Comparison of ENCODE assay signal across 18 cellular contexts in the genomic region with DNA sequence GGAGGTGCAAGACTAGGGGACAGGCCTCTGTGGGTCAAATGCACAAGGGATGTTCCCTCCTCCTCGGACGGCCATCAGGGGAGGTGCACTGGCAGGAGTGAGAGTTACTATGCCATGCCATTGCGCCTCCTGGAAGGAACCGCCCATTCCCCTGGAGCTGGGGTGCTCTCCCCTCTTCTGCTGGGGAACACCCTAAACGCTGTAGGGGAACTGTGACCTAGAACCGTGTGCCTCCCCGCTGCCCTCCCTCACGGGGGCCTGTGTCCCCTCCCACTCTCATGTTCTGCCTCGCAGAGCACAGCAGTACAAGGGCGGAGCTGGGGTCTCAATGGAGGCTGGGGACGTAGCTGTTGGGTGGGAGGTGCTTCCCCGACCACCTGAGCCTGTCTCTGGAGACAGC. TPM values are rescaled to one million over a fixed set of nuclear protein-coding genes. Genes with fewer than 3 reads are reported as not detected.
DNase-seq lines count a peak whose midpoint lies in the region; ATAC-seq and TF ChIP-seq lines count a peak whose summit lies in the region.
"Had no signal": no experiment of that assay in that cellular context is flagged by ENCODE, and none has a peak within 500 bp of the region (broad histone marks: within the 10 kb centered on the region; RNA-seq: fewer than 3 reads in every experiment).

No MANE protein-coding gene starts in this region.

- H3K9me3 ChIP-seq in right cardiac atrium (ENCODE audit: control insufficient read depth, low read length) = no peaks in the 10 kb centered on the region
- H3K9me3 ChIP-seq in esophagus muscularis mucosa = no peaks in the 10 kb centered on the region
- H3K9me3 ChIP-seq in uterus = no peaks in the 10 kb centered on the region
- H3K9me3 ChIP-seq in Caco-2 = no peaks in the 10 kb centered on the region

- TF ChIP-seq CTCF in esophagus muscularis mucosa (IDR thresholded peaks at IDR 0.05) (no peak), uterus (IDR thresholded peaks at IDR 0.05) (no peak), Caco-2 (IDR thresholded peaks at IDR 0.05; ENCODE audit: insufficient read depth in 1 of 2, low read depth in 1 of 2, low read length in 1 of 2, severe bottlenecking in 1 of 2, unreplicated experiment in 1 of 2) (no peak)

- TF ChIP-seq EP300 in esophagus muscularis mucosa (IDR thresholded peaks at IDR 0.05) = no peak

- peaks cover 5% of the 10 kb centered on the region for H3K4me1 Mint-ChIP-seq in stimulated activated memory B cell treated with anti-CD40 and anti-IgM and Interleukin-4, amounts not matched to agents 10 μg/mL and 1 μg/mL and 100 μg/mL, for 72 hours
- H3K4me1 Mint-ChIP-seq in stimulated activated naive CD8-positive, alpha-beta T cell treated with anti-CD3 and anti-CD28 coated beads, Interleukin-15, amount 100 ng/mL, for 72 hours = peaks cover 29% of the 10 kb centered on the region
- no peaks in the 10 kb centered on the region for H3K4me1 Mint-ChIP-seq in Caco-2 (ENCODE audit: low read depth, unreplicated experiment)

- H3K4me3 Mint-ChIP-seq in stimulated activated memory B cell treated with anti-CD40 and anti-IgM and Interleukin-4, amounts not matched to agents 10 μg/mL and 1 μg/mL and 100 μg/mL, for 72 hours = no peak overlapping the region
- H3K4me3 Mint-ChIP-seq in stimulated activated naive CD8-positive, alpha-beta T cell treated with anti-CD3 and anti-CD28 coated beads, Interleukin-15, amount 100 ng/mL, for 72 hours = no peak overlapping the region
- no peak overlapping the region for H3K4me3 Mint-ChIP-seq in Caco-2 (ENCODE audit: unreplicated experiment)
- H3K4me3 Mint-ChIP-seq: CD14-positive monocyte had no signal

- H3K27me3 Mint-ChIP-seq in stimulated activated memory B cell treated with anti-CD40 and anti-IgM and Interleukin-4, amounts not matched to agents 10 μg/mL and 1 μg/mL and 100 μg/mL, for 72 hours = no peaks in the 10 kb centered on the region
- no peaks in the 10 kb centered on the region for H3K27me3 Mint-ChIP-seq in stimulated activated naive CD8-positive, alpha-beta T cell treated with anti-CD3 and anti-CD28 coated beads, Interleukin-15, amount 100 ng/mL, for 72 hours
- no peaks in the 10 kb centered on the region for H3K27me3 Mint-ChIP-seq in Caco-2 (ENCODE audit: insufficient read depth, unreplicated experiment)
- H3K27me3 Mint-ChIP-seq: IgD-negative memory B cell had no signal

- H3K4me3 ChIP-seq in right cardiac atrium (ENCODE audit: low read length) (no peak overlapping the region), esophagus muscularis mucosa (no peak overlapping the region), uterus (no peak overlapping the region), Caco-2 (ENCODE audit: low read depth, low read length) (no peak overlapping the region)
- H3K4me3 ChIP-seq: GM12878, PC-9 had no signal

- TF ChIP-seq POLR2A in esophagus muscularis mucosa (IDR thresholded peaks at IDR 0.05; ENCODE audit: low read depth) = no peak
- TF ChIP-seq POLR2A in uterus (IDR thresholded peaks at IDR 0.05) = no peak

- peaks cover 27% of the 10 kb centered on the region for H3K36me3 Mint-ChIP-seq in stimulated activated memory B cell treated with anti-CD40 and anti-IgM and Interleukin-4, amounts not matched to agents 10 μg/mL and 1 μg/mL and 100 μg/mL, for 72 hours
- peaks cover 10% of the 10 kb centered on the region for H3K36me3 Mint-ChIP-seq in Caco-2 (ENCODE audit: insufficient read depth, unreplicated experiment)

- H3K9me3 Mint-ChIP-seq in stimulated activated memory B cell treated with anti-CD40 and anti-IgM and Interleukin-4, amounts not matched to agents 10 μg/mL and 1 μg/mL and 100 μg/mL, for 72 hours = no peaks in the 10 kb centered on the region
- H3K9me3 Mint-ChIP-seq in stimulated activated naive CD8-positive, alpha-beta T cell treated with anti-CD3 and anti-CD28 coated beads, Interleukin-15, amount 100 ng/mL, for 72 hours = no peaks in the 10 kb centered on the region
- H3K9me3 Mint-ChIP-seq in Caco-2 (ENCODE audit: unreplicated experiment) = no peaks in the 10 kb centered on the region
- H3K9me3 Mint-ChIP-seq: IgD-negative memory B cell had no signal

- DNase-seq in right cardiac atrium (no peak), cardiac septum (ENCODE audit: low spot score) (no peak), esophagus muscularis mucosa (ENCODE audit: extremely low spot score) (no peak), uterus (no peak), Caco-2 (no peak), NCI-H69 (lab: John Stamatoyannopoulos, UW) (no peak)
- DNase-seq in stimulated activated naive CD8-positive, alpha-beta T cell treated with anti-CD3 and anti-CD28 coated beads, Interleukin-15, amount 100 ng/mL, for 72 hours = no peak
- DNase-seq: COR-L47, DMS53, NCI-H1436 treated with DMSO at 0.1 percent for 48 hours, NCI-H2227 treated with DMSO at 0.1 percent for 48 hours, NCI-H526 treated with DMSO at 0.1 percent for 48 hours had no signal

- H3K27ac Mint-ChIP-seq in stimulated activated memory B cell treated with anti-CD40 and anti-IgM and Interleukin-4, amounts not matched to agents 10 μg/mL and 1 μg/mL and 100 μg/mL, for 72 hours = no peak overlapping the region
- no peak overlapping the region for H3K27ac Mint-ChIP-seq in stimulated activated naive CD8-positive, alpha-beta T cell treated with anti-CD3 and anti-CD28 coated beads, Interleukin-15, amount 100 ng/mL, for 72 hours
- H3K27ac Mint-ChIP-seq in Caco-2 (ENCODE audit: unreplicated experiment) = no peak overlapping the region
- H3K27ac Mint-ChIP-seq: IgD-negative memory B cell had no signal

- peak in 1 of 2 donors; percentile 24 for ATAC-seq in right cardiac atrium
- ATAC-seq in stimulated activated memory B cell treated with anti-CD40 and anti-IgM and Interleukin-4, amounts not matched to agents 10 μg/mL and 1 μg/mL and 100 μg/mL, for 72 hours = peak; percentile 53
- ATAC-seq in stimulated activated naive CD8-positive, alpha-beta T cell treated with anti-CD3 and anti-CD28 coated beads, Interleukin-15, amount 100 ng/mL, for 72 hours = no peak
- ATAC-seq: GM12878, Right ventricle myocardium inferior had no signal

- H3K36me3 ChIP-seq in esophagus muscularis mucosa (peaks cover 21 to 51% (median 45%) of the 10 kb centered on the region in 4 donors), uterus (no peaks in the 10 kb centered on the region), Caco-2 (ENCODE audit: control insufficient read depth, insufficient read depth, low read length) (no peaks in the 10 kb centered on the region; the same call in 1 of the 2 replicates)

- H3K27ac ChIP-seq in right cardiac atrium (ENCODE audit: low read length) (peak overlapping the region; percentile 55), esophagus muscularis mucosa (replicated peaks in 1 of 4) (peak overlapping the region; percentile 77 to 86 (median 83)), uterus (no peak overlapping the region)
- H3K27ac ChIP-seq: PC-9 had no signal

- H3K27me3 ChIP-seq in right cardiac atrium (ENCODE audit: control insufficient read depth, insufficient read depth) = no peaks in the 10 kb centered on the region
- H3K27me3 ChIP-seq in esophagus muscularis mucosa = no peaks in the 10 kb centered on the region
- H3K27me3 ChIP-seq in uterus = no peaks in the 10 kb centered on the region
- H3K27me3 ChIP-seq in Caco-2 (replicated peaks; ENCODE audit: control insufficient read depth, insufficient read depth, low read length) = no peaks in the 10 kb centered on the region

- BruUV-seq in Caco-2 (replicated peaks; lab: Mats Ljungman, UMichigan) = no TSS peak

- POLR2A ChIA-PET in Caco-2 (lab: Charles Lee) = no interaction called here

- intact Hi-C loops in right cardiac atrium (cut with DNase I) (no loop called here), cardiac septum (cut with DNase I) (no loop called here), esophagus muscularis mucosa (cut with DNase I) (no loop called here), uterus (cut with DNase I; ENCODE audit: low total_unique reads) (no loop called here), Caco-2 (cut with micrococcal nuclease; ENCODE audit: unreplicated experiment) (no loop called here)

- no peaks in the 10 kb centered on the region for H3K4me1 ChIP-seq in right cardiac atrium (ENCODE audit: control insufficient read depth, insufficient read depth, low read length)
- peaks cover 17 to 80% (median 75%) of the 10 kb centered on the region in 4 donors for H3K4me1 ChIP-seq in esophagus muscularis mucosa
- H3K4me1 ChIP-seq in uterus = peaks cover 0 to 5% of the 10 kb centered on the region in 2 donors
- H3K4me1 ChIP-seq in Caco-2 = peaks cover 6% of the 10 kb centered on the region

- WGBS in right cardiac atrium = 68% methylated on average over 12 of the region's 12 CpGs
- 65% methylated on average over 8 of the region's 12 CpGs for WGBS in esophagus muscularis mucosa

- CTCF ChIA-PET in Caco-2 (lab: Charles Lee) = no interaction called here

RNA-seq across cellular contexts. Expression of gene CRTC1, which starts 17.2 kb away (rescaled TPM):
- total RNA-seq in right cardiac atrium = 10 to 100 TPM in 3 of 4 donors, 1 to 10 TPM in 1; 9.2 to 15.1 (median 13.6) TPM
- 9.5 TPM for polyA plus RNA-seq in right cardiac atrium
- 8.8 TPM for total RNA-seq in cardiac septum
- 10 to 100 TPM in 1 of 4 donors, 1 to 10 TPM in 3; 5.3 to 10.1 (median 6.6) TPM for total RNA-seq in esophagus muscularis mucosa
- total RNA-seq in uterus = 10 to 100 TPM in 1 of 4 donors, 1 to 10 TPM in 3; 2.4 to 17.5 (median 6.7) TPM
- 12.0 and 13.8 TPM in 2 replicates for total RNA-seq in Caco-2 (2022)

RNA-seq across cellular contexts. Expression of gene KLHL26, which starts 29.5 kb away (rescaled TPM):
- total RNA-seq in right cardiac atrium = 10 to 100 TPM in 1 of 4 donors, 1 to 10 TPM in 3; 8.9 to 14.4 (median 9.3) TPM
- 5.1 TPM for polyA plus RNA-seq in right cardiac atrium
- 5.4 TPM for total RNA-seq in cardiac septum
- 10 to 100 TPM in 2 of 4 donors, 1 to 10 TPM in 2; 9.1 to 19.0 (median 13.5) TPM for total RNA-seq in esophagus muscularis mucosa
- total RNA-seq in uterus = 10 to 100 TPM in 1 of 4 donors, 1 to 10 TPM in 3; 3.8 to 22.2 (median 6.9) TPM
- 7.9 and 9.8 TPM in 2 replicates for total RNA-seq in Caco-2 (2022)

RNA-seq across cellular contexts. Expression of gene TMEM59L, which starts 53.6 kb away (rescaled TPM):
- total RNA-seq in right cardiac atrium (1 to 10 TPM; 2.2 to 5.9 (median 4.0) TPM), cardiac septum (3.0 TPM), esophagus muscularis mucosa (1 to 10 TPM; 2.4 to 3.6 (median 2.8) TPM), uterus (1 to 10 TPM in 1 of 4 donors, under 1 TPM in 1, not detected in 2; 0.26 to 7.5 TPM), Caco-2 (2022) (0.25 TPM in 1 of 2 replicates, not detected in the other)
- 4.8 TPM for polyA plus RNA-seq in right cardiac atrium
- polyA plus RNA-seq: CD14-positive monocyte, GM12878, IgD-negative memory B cell had no signal

RNA-seq across cellular contexts. Expression of gene CRLF1, which starts 59.7 kb away (rescaled TPM):
- total RNA-seq in right cardiac atrium = 10 to 100 TPM in 3 of 4 donors, 1 to 10 TPM in 1; 7.2 to 64.0 (median 38.8) TPM
- 79.6 TPM for polyA plus RNA-seq in right cardiac atrium
- total RNA-seq in cardiac septum = 29.6 TPM
- 100 to 1,000 TPM in 1 of 4 donors, 10 to 100 TPM in 3; 41.5 to 153 (median 59.6) TPM for total RNA-seq in esophagus muscularis mucosa
- total RNA-seq in uterus = under 1 TPM in 3 of 4 donors, not detected in 1; 0.26 to 0.69 (median 0.67) TPM
- total RNA-seq in Caco-2 (2022) = 0.61 and 2.6 TPM in 2 replicates

Comparison
In these comparisons a context has a peak if more than half of its experiments do, and no peak if none do; other contexts are left out.
1. H3K27ac ChIP-seq: peak in right cardiac atrium (single experiment) and esophagus muscularis mucosa (4 of 4); none in uterus (0 of 2).